11 cellular contexts compared by ENCODE assay signal in genomic region chr12:132197581-132198281, GRCh38.
"Had no signal": no experiment of that assay in that cellular context is flagged by ENCODE, and none has a peak within 500 bp of the region (broad histone marks: within the 10 kb centered on the region; RNA-seq: fewer than 3 reads in every experiment).

No MANE protein-coding gene starts in this region.

- H3K27ac ChIP-seq: stomach had no signal

- ATAC-seq: activated CD4-positive, alpha-beta T cell treated with anti-CD3 and anti-CD28 coated beads for 36 hours; activated CD8-positive, alpha-beta memory T cell treated with anti-CD3 and anti-CD28 coated beads, Interleukin-2, amount 10 ng/mL, durations not matched to agents 7 days and 5 days; natural killer cell had no signal

- H3K4me2 ChIP-seq: smooth muscle cell had no signal

- H3K4me1 ChIP-seq: stomach had no signal

- H3K4me3 ChIP-seq: smooth muscle cell, stomach had no signal

- DNase-seq: activated CD4-positive, alpha-beta memory T cell treated with anti-CD3 and anti-CD28 coated beads for 36 hours; activated CD4-positive, alpha-beta T cell treated with anti-CD3 and anti-CD28 coated beads for 36 hours; activated CD8-positive, alpha-beta memory T cell treated with anti-CD3 and anti-CD28 coated beads, Interleukin-2, amount 10 ng/mL, durations not matched to agents 7 days and 5 days; activated effector memory CD4-positive, alpha-beta T cell treated with Interleukin-2 at 50 U/mL for 16 hours; activated naive CD4-positive, alpha-beta T cell treated with anti-CD3 and anti-CD28 coated beads, Interleukin-2, amount 50 U/mL, for 16 hours; activated T-cell treated with anti-CD3 and anti-CD28 coated beads, Interleukin-2, amount 50 U/mL, for 24 hours; erythroblast; natural killer cell; stomach; T-helper 2 cell had no signal
